Comparison of ENCODE assay signal across 31 cellular contexts in genomic region chr4:183337833-183338232, GRCh38. TPM values are rescaled to one million over a fixed set of nuclear protein-coding genes. Genes with fewer than 3 reads are reported as not detected.
DNase-seq lines count a peak whose midpoint lies in the region; ATAC-seq and TF ChIP-seq lines count a peak whose summit lies in the region.
"Had no signal": no experiment of that assay in that cellular context is flagged by ENCODE, and none has a peak within 500 bp of the region (broad histone marks: within the 10 kb centered on the region; RNA-seq: fewer than 3 reads in every experiment).

No MANE protein-coding gene starts in this region.

- no peaks in the 10 kb centered on the region for H3K27me3 ChIP-seq in CD8-positive, alpha-beta T cell (ENCODE audit: insufficient read depth, low read length)
- H3K27me3 ChIP-seq: uterus had no signal

- no peaks in the 10 kb centered on the region for H3K9me3 ChIP-seq in CD8-positive, alpha-beta T cell (ENCODE audit: low read length)
- H3K9me3 ChIP-seq: uterus had no signal

- in situ Hi-C loops in Caki2 (cut with HindIII; ENCODE audit: low pct_unique_long_range_greater_than_20kb, low sequenced_read_pairs) = no loop called here

- POLR2A ChIA-PET in CD8-positive, alpha-beta T cell (lab: Charles Lee) = no interaction called here

- no peaks in the 10 kb centered on the region for H3K4me1 ChIP-seq in CD8-positive, alpha-beta T cell (ENCODE audit: insufficient read depth, low read length)
- H3K4me1 ChIP-seq: uterus had no signal

- no peaks in the 10 kb centered on the region for H3K36me3 ChIP-seq in CD8-positive, alpha-beta T cell (ENCODE audit: insufficient read depth, low read length)
- H3K36me3 ChIP-seq: uterus had no signal

- CTCF ChIA-PET in CD8-positive, alpha-beta T cell (lab: Charles Lee) = no interaction called here

- peaks cover 8% of the 10 kb centered on the region for H3K4me1 Mint-ChIP-seq in stimulated activated effector memory CD8-positive, alpha-beta T cell treated with anti-CD3 and anti-CD28 coated beads, Interleukin-12 subunit alpha, Interleukin-12 subunit beta, amount 100 ng/mL, for 72 hours
- peaks cover 2% of the 10 kb centered on the region for H3K4me1 Mint-ChIP-seq in CD8-positive, alpha-beta T cell (ENCODE audit: low read depth)

- H3K4me3 Mint-ChIP-seq in stimulated activated effector memory CD8-positive, alpha-beta T cell treated with anti-CD3 and anti-CD28 coated beads, Interleukin-12 subunit alpha, Interleukin-12 subunit beta, amount 100 ng/mL, for 72 hours = no peak overlapping the region
- H3K4me3 Mint-ChIP-seq in CD8-positive, alpha-beta T cell = no peak overlapping the region
- H3K4me3 Mint-ChIP-seq: activated CD4-positive, alpha-beta T cell treated with anti-CD3 and anti-CD28 coated beads, Interleukin-2, amount 10 ng/mL, durations not matched to agents 7 days and 5 days; activated CD8-positive, alpha-beta memory T cell treated with anti-CD3 and anti-CD28 coated beads, Interleukin-2, amount 10 ng/mL, durations not matched to agents 7 days and 5 days; activated naive CD4-positive, alpha-beta T cell treated with anti-CD3 and anti-CD28 coated beads, Interleukin-2, amount 10 ng/mL, durations not matched to agents 7 days and 5 days; CD4-positive, alpha-beta memory T cell; naive B cell; stimulated activated naive B cell treated with anti-CD40 and anti-IgM and Interleukin-4, amounts not matched to agents 10 μg/mL and 1 μg/mL and 100 μg/mL, for 72 hours; T-helper 2 cell treated with Interferon-gamma antibody and Interleukin-4, amounts not matched to agents 5 μg/mL and 100 μg/mL, for 36 hours had no signal

- no peaks in the 10 kb centered on the region for H3K36me3 Mint-ChIP-seq in stimulated activated effector memory CD8-positive, alpha-beta T cell treated with anti-CD3 and anti-CD28 coated beads, Interleukin-12 subunit alpha, Interleukin-12 subunit beta, amount 100 ng/mL, for 72 hours
- H3K36me3 Mint-ChIP-seq in CD8-positive, alpha-beta T cell = no peaks in the 10 kb centered on the region
- H3K36me3 Mint-ChIP-seq: activated CD8-positive, alpha-beta memory T cell treated with anti-CD3 and anti-CD28 coated beads, Interleukin-2, amount 10 ng/mL, durations not matched to agents 7 days and 5 days; activated naive CD4-positive, alpha-beta T cell treated with anti-CD3 and anti-CD28 coated beads, Interleukin-2, amount 10 ng/mL, durations not matched to agents 7 days and 5 days; CD4-positive, alpha-beta memory T cell; naive B cell; stimulated activated naive B cell treated with anti-CD40 and anti-IgM and Interleukin-4, amounts not matched to agents 10 μg/mL and 1 μg/mL and 100 μg/mL, for 72 hours had no signal

- H3K9me3 Mint-ChIP-seq in stimulated activated effector memory CD8-positive, alpha-beta T cell treated with anti-CD3 and anti-CD28 coated beads, Interleukin-12 subunit alpha, Interleukin-12 subunit beta, amount 100 ng/mL, for 72 hours = no peaks in the 10 kb centered on the region
- no peaks in the 10 kb centered on the region for H3K9me3 Mint-ChIP-seq in CD8-positive, alpha-beta T cell
- H3K9me3 Mint-ChIP-seq: activated CD4-positive, alpha-beta T cell treated with anti-CD3 and anti-CD28 coated beads, Interleukin-2, amount 10 ng/mL, durations not matched to agents 7 days and 5 days; activated naive CD4-positive, alpha-beta T cell treated with anti-CD3 and anti-CD28 coated beads, Interleukin-2, amount 10 ng/mL, durations not matched to agents 7 days and 5 days; stimulated activated naive B cell treated with anti-CD40 and anti-IgM and Interleukin-4, amounts not matched to agents 10 μg/mL and 1 μg/mL and 100 μg/mL, for 72 hours; T-helper 2 cell treated with Interferon-gamma antibody and Interleukin-4, amounts not matched to agents 5 μg/mL and 100 μg/mL, for 36 hours had no signal

- ATAC-seq in stimulated activated effector memory CD8-positive, alpha-beta T cell treated with anti-CD3 and anti-CD28 coated beads, Interleukin-12 subunit alpha, Interleukin-12 subunit beta, amount 100 ng/mL, for 72 hours = no peak
- no peak for ATAC-seq in HG03175 (IDR thresholded peaks at IDR 0.05; ENCODE audit: unreplicated experiment)
- ATAC-seq in CD8-positive, alpha-beta T cell = no peak
- ATAC-seq: activated CD8-positive, alpha-beta memory T cell treated with anti-CD3 and anti-CD28 coated beads, Interleukin-2, amount 10 ng/mL, durations not matched to agents 7 days and 5 days; stimulated activated naive B cell treated with anti-CD40 and anti-IgM and Interleukin-4, amounts not matched to agents 10 μg/mL and 1 μg/mL and 100 μg/mL, for 72 hours had no signal

- TF ChIP-seq CTCF in CD8-positive, alpha-beta T cell (IDR thresholded peaks at IDR 0.05) = no peak

- H3K27me3 Mint-ChIP-seq in CD8-positive, alpha-beta T cell (ENCODE audit: low read depth) = peaks cover 15% of the 10 kb centered on the region

- no peak overlapping the region for H3K4me3 ChIP-seq in CD8-positive, alpha-beta T cell (ENCODE audit: low read depth, low read length)
- H3K4me3 ChIP-seq: uterus had no signal

- DNase-seq in Caki2 (ENCODE audit: low read depth) = peak; percentile 26
- peak; percentile 34 for DNase-seq in SW480 (ENCODE audit: low spot score)
- DNase-seq in islet precursor cell = peak; percentile 40
- no peak for DNase-seq in stimulated activated effector memory CD8-positive, alpha-beta T cell treated with anti-CD3 and anti-CD28 coated beads, Interleukin-12 subunit alpha, Interleukin-12 subunit beta, amount 100 ng/mL, for 72 hours (ENCODE audit: low spot score in 2 of 2)
- no peak for DNase-seq in NCI-H446 treated with DMSO at 0.1 percent for 48 hours (lab: John Stamatoyannopoulos, UW)
- no peak for DNase-seq in CD8-positive, alpha-beta T cell
- DNase-seq: activated CD4-positive, alpha-beta T cell treated with anti-CD3 and anti-CD28 coated beads, Interleukin-2, amount 10 ng/mL, durations not matched to agents 7 days and 5 days; activated naive CD4-positive, alpha-beta T cell treated with anti-CD3 and anti-CD28 coated beads, Interleukin-2, amount 10 ng/mL, durations not matched to agents 7 days and 5 days; amniotic stem cell; caudate nucleus; CD4-positive, alpha-beta memory T cell; Karpas-422; left cardiac atrium; mesendoderm; naive B cell; NCI-H1092 treated with DMSO at 0.1 percent for 48 hours; NCI-H187 treated with DMSO at 0.1 percent for 48 hours; NCI-H2227 treated with DMSO at 0.1 percent for 48 hours; NCI-H774; occipital lobe; stimulated activated CD4-positive, alpha-beta T cell treated with anti-CD3 and anti-CD28 coated beads, Interleukin-4, amount 100 ng/mL, for 1 hour; stimulated activated naive B cell treated with anti-CD40 and anti-IgM and Interleukin-4, amounts not matched to agents 10 μg/mL and 1 μg/mL and 100 μg/mL, for 72 hours; uterus had no signal

- H3K27ac ChIP-seq in CD8-positive, alpha-beta T cell (ENCODE audit: low read depth, low read length) = no peak overlapping the region
- H3K27ac ChIP-seq: uterus had no signal

- intact Hi-C loops in CD8-positive, alpha-beta T cell (cut with DNase I, micrococcal nuclease) = no loop called here

- H3K27ac Mint-ChIP-seq in stimulated activated effector memory CD8-positive, alpha-beta T cell treated with anti-CD3 and anti-CD28 coated beads, Interleukin-12 subunit alpha, Interleukin-12 subunit beta, amount 100 ng/mL, for 72 hours = peak overlapping the region; percentile 43
- no peak overlapping the region for H3K27ac Mint-ChIP-seq in CD8-positive, alpha-beta T cell
- H3K27ac Mint-ChIP-seq: activated CD4-positive, alpha-beta T cell treated with anti-CD3 and anti-CD28 coated beads, Interleukin-2, amount 10 ng/mL, durations not matched to agents 7 days and 5 days; activated CD8-positive, alpha-beta memory T cell treated with anti-CD3 and anti-CD28 coated beads, Interleukin-2, amount 10 ng/mL, durations not matched to agents 7 days and 5 days; activated naive CD4-positive, alpha-beta T cell treated with anti-CD3 and anti-CD28 coated beads, Interleukin-2, amount 10 ng/mL, durations not matched to agents 7 days and 5 days; CD4-positive, alpha-beta memory T cell; stimulated activated naive B cell treated with anti-CD40 and anti-IgM and Interleukin-4, amounts not matched to agents 10 μg/mL and 1 μg/mL and 100 μg/mL, for 72 hours; T-helper 2 cell treated with Interferon-gamma antibody and Interleukin-4, amounts not matched to agents 5 μg/mL and 100 μg/mL, for 36 hours had no signal

RNA-seq across cellular contexts. Expression of gene CLDN24, which starts 15.6 kb away (rescaled TPM):
- not detected in 2 replicates for total RNA-seq in Caki2 (2014; rRNA removed; shearing (Covaris generic); ENCODE audit: low replicate concordance)
- total RNA-seq in CD8-positive, alpha-beta T cell = not detected
- total RNA-seq: activated CD4-positive, alpha-beta T cell treated with anti-CD3 and anti-CD28 coated beads, Interleukin-2, amount 10 ng/mL, durations not matched to agents 7 days and 5 days; activated CD8-positive, alpha-beta memory T cell treated with anti-CD3 and anti-CD28 coated beads, Interleukin-2, amount 10 ng/mL, durations not matched to agents 7 days and 5 days; CD4-positive, alpha-beta memory T cell; dermis microvascular lymphatic vessel endothelial cell; endothelial cell of umbilical vein; G401; left cardiac atrium; occipital lobe; OCI-LY7; temporal lobe; uterus had no signal

RNA-seq across cellular contexts. Expression of gene CLDN22, which starts 17.8 kb away (rescaled TPM):
- not detected in 2 replicates for total RNA-seq in Caki2 (2014; rRNA removed; shearing (Covaris generic); ENCODE audit: low replicate concordance)
- total RNA-seq in CD8-positive, alpha-beta T cell = not detected
- total RNA-seq: activated CD4-positive, alpha-beta T cell treated with anti-CD3 and anti-CD28 coated beads, Interleukin-2, amount 10 ng/mL, durations not matched to agents 7 days and 5 days; activated CD8-positive, alpha-beta memory T cell treated with anti-CD3 and anti-CD28 coated beads, Interleukin-2, amount 10 ng/mL, durations not matched to agents 7 days and 5 days; CD4-positive, alpha-beta memory T cell; dermis microvascular lymphatic vessel endothelial cell; endothelial cell of umbilical vein; G401; left cardiac atrium; occipital lobe; OCI-LY7; temporal lobe had no signal

Comparison
In these comparisons a context has a peak if more than half of its experiments do, and no peak if none do; other contexts are left out.
1. DNase-seq: peak in Caki2 (single experiment), SW480 (single experiment) and islet precursor cell (single experiment); none in stimulated activated effector memory CD8-positive, alpha-beta T cell treated with anti-CD3 and anti-CD28 coated beads, Interleukin-12 subunit alpha, Interleukin-12 subunit beta, amount 100 ng/mL, for 72 hours (0 of 2), NCI-H446 treated with DMSO at 0.1 percent for 48 hours (single experiment) and CD8-positive, alpha-beta T cell (0 of 7).